ENCODE assay signal across 8 cellular contexts in the genomic region with DNA sequence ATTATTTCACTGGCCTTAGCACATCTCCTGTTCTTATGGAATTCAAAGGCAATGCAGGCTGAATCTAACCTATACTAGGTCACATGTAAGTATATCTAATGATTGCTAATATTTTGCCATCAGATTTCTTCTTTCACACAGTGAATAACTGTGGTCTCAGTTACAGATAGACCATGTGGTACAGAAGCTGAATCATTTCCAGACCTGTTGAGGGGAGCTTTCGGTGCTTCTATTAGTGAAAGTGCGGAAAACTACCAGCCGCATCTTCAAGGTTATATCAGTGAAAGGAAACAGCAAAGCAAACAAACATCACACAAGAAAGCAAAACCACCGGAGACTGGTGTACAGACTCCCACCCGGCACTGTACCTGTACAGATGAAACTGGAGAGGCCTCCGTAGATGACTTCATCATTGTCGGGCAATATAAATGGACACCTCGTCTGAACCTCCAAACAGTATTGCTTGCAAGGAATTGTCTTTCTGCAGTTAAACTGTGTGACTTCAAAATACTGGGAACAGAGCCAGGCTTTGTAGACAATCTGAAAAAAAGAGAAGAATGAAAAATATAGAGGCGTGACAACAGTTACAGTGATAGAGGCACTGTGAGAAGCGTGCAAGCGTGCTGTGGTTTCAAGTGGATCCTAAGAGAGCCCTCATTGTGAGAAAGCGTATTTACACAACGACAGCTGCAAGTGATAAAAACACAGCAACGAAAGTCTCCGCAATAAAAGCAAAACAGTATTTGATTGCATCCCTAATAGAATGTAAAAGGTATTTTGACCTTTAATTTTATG.
DNase-seq lines count a peak whose midpoint lies in the region; ATAC-seq and TF ChIP-seq lines count a peak whose summit lies in the region.

No MANE protein-coding gene starts in this region.

- H3K36me3 ChIP-seq in left ventricle myocardium inferior = no peaks in the 10 kb centered on the region

- intact Hi-C loops in left ventricle myocardium inferior (cut with micrococcal nuclease) = loop anchor here (5.0 kb wide), 2 partner anchors 437 to 942 kb away; no protein-coding TSS in a partner anchor
- intact Hi-C loops in Right ventricle myocardium inferior (cut with DNase I) = loop anchor here (2.0 to 5.0 kb wide), 2 partner anchors 437 to 946 kb away; no protein-coding TSS in a partner anchor

- H3K4me1 ChIP-seq in left ventricle myocardium inferior = peaks cover 47% of the 10 kb centered on the region

- H3K27me3 ChIP-seq in left ventricle myocardium inferior (ENCODE audit: low read depth) = peaks cover 19% of the 10 kb centered on the region

- no peaks in the 10 kb centered on the region for H3K9me3 ChIP-seq in left ventricle myocardium inferior (replicated peaks)

- no peak for ATAC-seq in Right ventricle myocardium inferior
- ATAC-seq in left lobe of liver = no peak
- no peak for ATAC-seq in GM18511 (IDR thresholded peaks at IDR 0.05; ENCODE audit: unreplicated experiment)

- peak overlapping the region; percentile 43 for H3K4me3 ChIP-seq in left ventricle myocardium inferior

- H3K27ac ChIP-seq in left ventricle myocardium inferior (replicated peaks) = peak overlapping the region; percentile 4

- DNase-seq in left ventricle myocardium inferior = no peak
- no peak for DNase-seq in Right ventricle myocardium inferior (ENCODE audit: missing footprints)
- DNase-seq in SHP77 (lab: John Stamatoyannopoulos, UW) = peak; percentile 99 to 100
- DNase-seq in left kidney (ENCODE audit: low read depth, low spot score) = peak; percentile 28
- no peak for DNase-seq in stimulated activated CD4-positive, alpha-beta T cell treated with anti-CD3 and anti-CD28 coated beads, Interleukin-2, amount 100 ng/mL, for 24 hours
- no peak for DNase-seq in GDM1 (lab: John Stamatoyannopoulos, UW)
- DNase-seq in left lobe of liver (ENCODE audit: low spot score) = no peak

- TF ChIP-seq CTCF in left ventricle myocardium inferior (IDR thresholded peaks at IDR 0.05; ENCODE audit: borderline replicate concordance) = no peak

Comparison
In these comparisons a context has a peak if more than half of its experiments do, and no peak if none do; other contexts are left out.
1. DNase-seq: peak in SHP77 (2 of 2) and left kidney (single experiment); none in left ventricle myocardium inferior (single experiment), Right ventricle myocardium inferior (single experiment), stimulated activated CD4-positive, alpha-beta T cell treated with anti-CD3 and anti-CD28 coated beads, Interleukin-2, amount 100 ng/mL, for 24 hours (0 of 2), GDM1 (single experiment) and left lobe of liver (single experiment).